1 cellular context compared by ENCODE assay signal in genomic region chr11:33926954-33927552, GRCh38.
TF ChIP-seq lines count a peak whose summit lies in the region.

No MANE protein-coding gene starts in this region.

TF ChIP-seq in K562, 482 proteins besides CTCF, POLR2A, EP300 and RAD21 (continued from another document):
- TF ChIP-seq RBM17 (IDR thresholded peaks at IDR 0.05; ENCODE audit: borderline replicate concordance, low read depth, low read length) = no peak
- TF ChIP-seq CHD4 (IDR thresholded peaks at IDR 0.05; ENCODE audit: insufficient read depth, insufficient replicate concordance, low read depth, low read length, poor library complexity, severe bottlenecking) = no peak
- no peak for TF ChIP-seq ZNF609 (CRISPR knock-in tag; IDR thresholded peaks at IDR 0.05; ENCODE audit: borderline replicate concordance)
- TF ChIP-seq MAZ (CRISPR knock-in tag; conservative IDR thresholded peaks at IDR 0.05 in 1 of 2, IDR thresholded peaks at IDR 0.05 in 1 of 2) = no peak
- TF ChIP-seq POU5F1 (IDR thresholded peaks at IDR 0.05; ENCODE audit: borderline replicate concordance, low read depth, low read length, partially characterized antibody) = no peak
- no peak for TF ChIP-seq ZNF23 (CRISPR knock-in tag; IDR thresholded peaks at IDR 0.05)
